Comparison of ENCODE assay signal across 25 cellular contexts in the genomic region with DNA sequence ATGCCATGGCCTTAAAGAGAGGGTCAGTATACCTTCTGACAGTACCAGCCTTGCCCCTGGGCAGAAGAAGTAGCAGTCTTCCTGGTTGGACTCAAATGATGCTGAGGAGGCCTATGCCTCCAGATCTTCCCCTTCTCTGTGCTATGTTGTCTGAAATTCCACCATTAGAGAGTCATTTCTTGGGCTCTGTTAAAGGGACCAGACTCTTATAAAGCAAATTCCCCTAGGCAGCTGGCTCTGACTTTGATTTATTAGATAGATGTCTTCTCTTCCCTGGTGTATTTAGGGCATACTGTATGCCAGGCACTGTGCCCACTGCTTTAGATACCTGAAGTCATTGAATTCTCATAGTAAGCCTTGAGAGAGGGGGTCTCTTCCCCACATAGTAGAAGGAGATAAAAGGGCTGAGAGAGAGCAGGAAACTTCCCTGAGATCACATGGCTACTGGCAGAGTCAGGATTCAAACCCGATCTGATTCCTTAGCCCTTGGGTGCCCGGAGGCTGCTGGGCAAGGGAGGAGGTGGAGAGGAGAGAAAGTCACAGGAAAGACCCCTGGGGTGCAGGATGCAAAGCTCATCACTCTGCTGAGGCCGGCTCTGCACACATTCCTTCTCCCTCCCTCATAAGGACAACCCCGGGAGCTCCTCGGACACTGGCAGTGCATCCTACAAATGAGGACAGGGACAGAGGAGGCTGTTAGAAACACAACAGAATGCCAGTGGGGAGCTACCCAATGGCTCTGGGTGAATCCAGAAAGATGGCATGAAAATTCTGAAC. TPM values are rescaled to one million over a fixed set of nuclear protein-coding genes. Genes with fewer than 3 reads are reported as not detected.
"Had no signal": no experiment of that assay in that cellular context is flagged by ENCODE, and none has a peak within 500 bp of the region (broad histone marks: within the 10 kb centered on the region; RNA-seq: fewer than 3 reads in every experiment).

No MANE protein-coding gene starts in this region.

- H3K4me1 ChIP-seq: esophagus squamous epithelium, gastroesophageal sphincter, left ventricle myocardium inferior, lower lobe of right lung, parathyroid adenoma, prostate gland, right lobe of liver, suprapubic skin, thyroid gland, uterus had no signal

- H3K4me3 ChIP-seq: esophagus squamous epithelium, gastroesophageal sphincter, left ventricle myocardium inferior, lower lobe of right lung, prostate gland, right lobe of liver, suprapubic skin, thyroid gland, uterus had no signal

- ATAC-seq: gastroesophageal sphincter; left cardiac atrium; lower lobe of right lung; right lobe of liver; stimulated activated effector memory CD8-positive, alpha-beta T cell treated with anti-CD3 and anti-CD28 coated beads, Interleukin-12 subunit alpha, Interleukin-12 subunit beta, amount 100 ng/mL, for 72 hours; stimulated activated naive CD8-positive, alpha-beta T cell treated with anti-CD3 and anti-CD28 coated beads, Interleukin-15, Interleukin-2, amounts not matched to agents 100 U/mL and 50 U/mL, for 24 hours had no signal

- H3K9ac ChIP-seq: parathyroid adenoma had no signal

- H3K27ac ChIP-seq: epithelial cell of prostate, esophagus squamous epithelium, gastroesophageal sphincter, left ventricle myocardium inferior, lower lobe of right lung, parathyroid adenoma, prostate gland, right lobe of liver, suprapubic skin, thyroid gland, uterus had no signal

- DNase-seq: cortex of kidney; effector memory CD4-positive, alpha-beta T cell; esophagus squamous epithelium; foreskin fibroblast; glutamatergic neuron; left cardiac atrium; left ventricle myocardium inferior; lower lobe of right lung; midbrain; retina; right lobe of liver; stimulated activated CD4-positive, alpha-beta T cell treated with anti-CD3 and anti-CD28 coated beads, Interleukin-4, amount 100 ng/mL, for 1 hour; stimulated activated CD8-positive, alpha-beta memory T cell treated with anti-CD3 and anti-CD28 coated beads, Interleukin-4, amount 100 ng/mL, for 48 hours; stimulated activated naive CD8-positive, alpha-beta T cell treated with anti-CD3 and anti-CD28 coated beads, Interleukin-15, Interleukin-2, amounts not matched to agents 100 U/mL and 50 U/mL, for 24 hours; thyroid gland; uterus had no signal

- H2AFZ ChIP-seq: parathyroid adenoma had no signal

- FAIRE-seq: keratinocyte had no signal

- H3K79me2 ChIP-seq: parathyroid adenoma had no signal

- H3K9me3 ChIP-seq: esophagus squamous epithelium, lower lobe of right lung, prostate gland, right lobe of liver, suprapubic skin, thyroid gland, uterus had no signal

- H3K27me3 ChIP-seq: right lobe of liver, thyroid gland, uterus had no signal

- H3K36me3 ChIP-seq: esophagus squamous epithelium, gastroesophageal sphincter, left ventricle myocardium inferior, lower lobe of right lung, prostate gland, right lobe of liver, suprapubic skin, thyroid gland, uterus had no signal

RNA-seq across cellular contexts. Expression of gene OTOS, which starts 27.4 kb away (rescaled TPM):
- total RNA-seq: chondrocyte, esophagus squamous epithelium, gastroesophageal sphincter, left cardiac atrium, left ventricle myocardium inferior, lower lobe of right lung, omental fat pad, prostate gland, right lobe of liver, suprapubic skin, uterus had no signal
- polyA plus RNA-seq: keratinocyte had no signal

RNA-seq across cellular contexts. Expression of gene OR6B3, which starts 59.8 kb away (rescaled TPM):
- total RNA-seq: chondrocyte, esophagus squamous epithelium, gastroesophageal sphincter, left cardiac atrium, left ventricle myocardium inferior, lower lobe of right lung, omental fat pad, prostate gland, right lobe of liver, suprapubic skin, thyroid gland, uterus had no signal
- polyA plus RNA-seq: keratinocyte had no signal
